In genomic region chr15:59199775-59200465, GRCh38 we compare ENCODE assay signal across 11 cellular contexts. TPM values are rescaled to one million over a fixed set of nuclear protein-coding genes. Genes with fewer than 3 reads are reported as not detected.
DNase-seq lines count a peak whose midpoint lies in the region; TF ChIP-seq lines count a peak whose summit lies in the region.
"Had no signal": no experiment of that assay in that cellular context is flagged by ENCODE, and none has a peak within 500 bp of the region (broad histone marks: within the 10 kb centered on the region; RNA-seq: fewer than 3 reads in every experiment).

No MANE protein-coding gene starts in this region.

- 50% methylated on average over 9 of the region's 9 CpGs for WGBS in smooth muscle cell (ENCODE audit: low lambda C conversion rate)

- no peaks in the 10 kb centered on the region for H3K27me3 ChIP-seq in smooth muscle cell (ENCODE audit: low read depth)
- H3K27me3 ChIP-seq: pancreas had no signal

- no peaks in the 10 kb centered on the region for H3K9me3 ChIP-seq in smooth muscle cell (replicated peaks; ENCODE audit: low read depth)
- H3K9me3 ChIP-seq: pancreas had no signal

- H3K9ac ChIP-seq in smooth muscle cell (ENCODE audit: low read depth) = peak overlapping the region; percentile 85

- H2AFZ ChIP-seq in smooth muscle cell (ENCODE audit: low read depth) = no peak overlapping the region

- DNase-seq in HCEC 1CT (peak; percentile 88), T1000 (lab: John Stamatoyannopoulos, UW) (peak; percentile 51), fibroblast of the aortic adventitia (ENCODE audit: low read depth) (peak; percentile 78), smooth muscle cell (lab: John Stamatoyannopoulos, UW; ENCODE audit: unreplicated experiment) (no peak), iPS-NIHi11 (ENCODE audit: low spot score) (no peak), midbrain (lab: John Stamatoyannopoulos, UW) (no peak), NCI-H2107 (lab: John Stamatoyannopoulos, UW) (no peak)
- no peak for DNase-seq in effector CD8-positive, alpha-beta T cell (lab: John Stamatoyannopoulos, UW)
- DNase-seq: activated CD8-positive, alpha-beta memory T cell treated with anti-CD3 and anti-CD28 coated beads, Interleukin-2, amount 50 U/mL, for 48 hours; DND-41; pancreas had no signal

- peaks cover 8% of the 10 kb centered on the region for H3F3A ChIP-seq in smooth muscle cell (ENCODE audit: low read depth)

- H4K20me1 ChIP-seq in smooth muscle cell (ENCODE audit: low read depth) = no peaks in the 10 kb centered on the region

- H3K27ac ChIP-seq in smooth muscle cell (ENCODE audit: low read depth) = peak overlapping the region; percentile 97
- H3K27ac ChIP-seq: pancreas had no signal

- no peaks in the 10 kb centered on the region for H3K36me3 ChIP-seq in smooth muscle cell (ENCODE audit: low read depth)

- peaks cover 3% of the 10 kb centered on the region for H3K4me1 ChIP-seq in smooth muscle cell (ENCODE audit: low read depth)
- H3K4me1 ChIP-seq: pancreas had no signal

- no peak for TF ChIP-seq CTCF in fibroblast of the aortic adventitia (IDR thresholded peaks at IDR 0.05; ENCODE audit: insufficient read depth, low read length)
- TF ChIP-seq CTCF in smooth muscle cell (IDR thresholded peaks at IDR 0.05; ENCODE audit: borderline replicate concordance, insufficient read depth, poor library complexity, severe bottlenecking) = no peak

- H3K4me2 ChIP-seq in smooth muscle cell = peak overlapping the region; percentile 31

- H3K79me2 ChIP-seq in smooth muscle cell (ENCODE audit: low read depth) = no peaks in the 10 kb centered on the region

- no peak overlapping the region for H3K4me3 ChIP-seq in fibroblast of the aortic adventitia (ENCODE audit: low read depth, low read length)
- no peak overlapping the region for H3K4me3 ChIP-seq in smooth muscle cell
- H3K4me3 ChIP-seq: pancreas had no signal

RNA-seq across cellular contexts. Expression of gene LDHAL6B, which starts 6.7 kb away (rescaled TPM):
- total RNA-seq in fibroblast of the aortic adventitia (ENCODE audit: low replicate concordance) (not detected in 2 replicates), smooth muscle cell (not detected in 2 replicates)
- 0.20 TPM in 1 of 2 replicates, not detected in the other for polyA plus RNA-seq in smooth muscle cell
- total RNA-seq: pancreas had no signal
- polyA plus RNA-seq: pancreas had no signal

Comparison
In these comparisons a context has a peak if more than half of its experiments do, and no peak if none do; other contexts are left out.
1. DNase-seq: peak in HCEC 1CT (single experiment), T1000 (single experiment) and fibroblast of the aortic adventitia (single experiment); none in smooth muscle cell (single experiment), iPS-NIHi11 (single experiment), effector CD8-positive, alpha-beta T cell (single experiment), midbrain (single experiment) and NCI-H2107 (single experiment).